In the genomic region with DNA sequence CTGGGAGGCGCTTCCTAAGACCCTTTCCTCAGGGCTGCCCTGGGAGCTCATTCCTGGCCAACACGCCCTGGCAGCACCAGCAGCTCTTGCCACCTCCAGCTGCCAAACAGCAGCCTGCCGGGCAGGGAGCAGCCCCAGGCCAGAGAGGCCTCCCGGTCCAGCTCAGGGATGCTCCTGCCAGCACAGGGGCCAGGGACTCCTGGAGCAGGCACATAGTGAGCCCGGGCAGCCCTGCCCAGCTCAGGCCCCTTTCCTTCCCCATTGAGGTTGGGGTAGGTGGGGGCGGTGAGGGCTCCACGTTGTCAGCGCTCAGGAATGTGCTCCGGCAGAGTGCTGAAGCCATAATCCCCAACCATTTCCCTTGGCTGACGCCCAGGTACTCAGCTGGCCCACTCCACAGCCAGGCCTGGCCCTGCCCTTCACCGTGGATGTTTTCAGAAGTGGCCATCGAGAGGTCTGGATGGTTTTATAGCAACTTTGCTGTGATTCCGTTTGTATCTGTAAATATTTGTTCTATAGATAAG, we compare ENCODE assay signal across 1 cellular context.
TF ChIP-seq lines count a peak whose summit lies in the region.

No MANE protein-coding gene starts in this region.

TF ChIP-seq in H1, 55 proteins besides CTCF, POLR2A, EP300 and RAD21:
- TF ChIP-seq SAP30 (IDR thresholded peaks at IDR 0.05; ENCODE audit: insufficient read depth, insufficient replicate concordance, low read length) (no peak), TAF7 (optimal IDR thresholded peaks at IDR 0.05; ENCODE audit: borderline replicate concordance, low read depth, low read length) (no peak), BCL11A (IDR thresholded peaks at IDR 0.05; ENCODE audit: low read depth in 2 of 2, low read length in 2 of 2) (no peak), JUND (IDR thresholded peaks at IDR 0.05; ENCODE audit: low read length) (no peak), EZH2 (IDR thresholded peaks at IDR 0.05; ENCODE audit: low read depth, low read length, severe bottlenecking) (no peak), TEAD4 (IDR thresholded peaks at IDR 0.05; ENCODE audit: low read depth, low read length) (no peak), KDM1A (IDR thresholded peaks at IDR 0.05; ENCODE audit: borderline replicate concordance, low read length) (no peak), NRF1 (IDR thresholded peaks at IDR 0.05; ENCODE audit: low read depth, low read length) (no peak), SUZ12 (IDR thresholded peaks at IDR 0.05; ENCODE audit: low read length) (no peak), SP1 (IDR thresholded peaks at IDR 0.05; ENCODE audit: low read depth, low read length) (no peak), KDM5A (IDR thresholded peaks at IDR 0.05; ENCODE audit: low read length) (no peak), CBX5 (IDR thresholded peaks at IDR 0.05; ENCODE audit: low read depth, low read length) (no peak), PHF8 (conservative IDR thresholded peaks at IDR 0.05; ENCODE audit: low read depth, low read length) (no peak)
